1 cellular context compared by ENCODE assay signal in the genomic region with DNA sequence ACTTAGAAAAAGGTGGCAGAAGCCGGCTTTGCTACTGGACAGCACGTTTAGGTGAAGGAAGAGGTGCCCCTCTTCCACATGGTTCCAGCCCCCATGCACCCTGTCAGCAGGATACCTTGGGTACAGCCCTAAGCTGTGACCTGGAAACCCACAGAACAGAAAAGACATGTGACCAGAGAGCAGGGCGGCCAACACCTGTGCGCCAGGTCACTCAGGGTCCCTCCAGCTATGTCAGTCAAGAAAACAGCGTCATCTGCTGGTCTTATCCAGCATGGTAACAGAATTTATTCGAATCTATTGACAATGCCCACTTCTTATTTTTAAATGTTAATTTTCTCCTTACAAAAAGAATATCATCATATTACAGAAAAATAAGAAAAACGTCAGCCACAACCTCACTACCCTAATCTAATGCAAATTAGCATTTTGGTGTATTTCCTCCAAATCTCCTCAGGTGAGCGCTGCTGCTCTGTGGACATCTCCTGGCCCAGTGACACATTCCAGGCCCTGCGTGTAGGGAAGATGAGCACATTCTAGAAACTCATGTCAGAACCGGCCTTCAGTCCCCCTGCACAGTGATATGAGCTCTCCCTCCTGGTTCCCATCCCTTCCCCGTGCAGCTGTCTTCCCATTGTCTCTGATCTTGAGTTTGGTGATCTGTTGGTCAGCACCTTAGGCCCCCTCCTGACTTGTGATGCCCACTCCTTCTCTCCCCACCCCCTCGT.
TF ChIP-seq lines count a peak whose summit lies in the region.

No MANE protein-coding gene starts in this region.

TF ChIP-seq in WTC11, 78 proteins besides CTCF, POLR2A, EP300 and RAD21 (continued from another document):
- TF ChIP-seq, protein P1, sequence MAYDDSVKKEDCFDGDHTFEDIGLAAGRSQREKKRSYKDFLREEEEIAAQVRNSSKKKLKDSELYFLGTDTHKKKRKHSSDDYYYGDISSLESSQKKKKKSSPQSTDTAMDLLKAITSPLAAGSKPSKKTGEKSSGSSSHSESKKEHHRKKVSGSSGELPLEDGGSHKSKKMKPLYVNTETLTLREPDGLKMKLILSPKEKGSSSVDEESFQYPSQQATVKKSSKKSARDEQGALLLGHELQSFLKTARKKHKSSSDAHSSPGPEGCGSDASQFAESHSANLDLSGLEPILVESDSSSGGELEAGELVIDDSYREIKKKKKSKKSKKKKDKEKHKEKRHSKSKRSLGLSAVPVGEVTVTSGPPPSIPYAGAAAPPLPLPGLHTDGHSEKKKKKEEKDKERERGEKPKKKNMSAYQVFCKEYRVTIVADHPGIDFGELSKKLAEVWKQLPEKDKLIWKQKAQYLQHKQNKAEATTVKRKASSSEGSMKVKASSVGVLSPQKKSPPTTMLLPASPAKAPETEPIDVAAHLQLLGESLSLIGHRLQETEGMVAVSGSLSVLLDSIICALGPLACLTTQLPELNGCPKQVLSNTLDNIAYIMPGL (CRISPR knock-in tag; IDR thresholded peaks at IDR 0.05), result no peak
TF ChIP-seq in WTC11: peak in this region for 3.
